8 cellular contexts compared by ENCODE assay signal in genomic region chr11:94925422-94926270, GRCh38. TPM values are rescaled to one million over a fixed set of nuclear protein-coding genes. Genes with fewer than 3 reads are reported as not detected.
A peak's percentile ranks its signal among the peaks of the same experiment; 100 is the strongest.
DNase-seq lines count a peak whose midpoint lies in the region; ATAC-seq, FAIRE-seq and TF ChIP-seq lines count a peak whose summit lies in the region.

No MANE protein-coding gene starts in this region.

- in situ Hi-C loops in GM23248 (cut with MboI) = no loop called here

- H2AFZ ChIP-seq in GM23248 = no peak overlapping the region

- peaks cover 14% of the 10 kb centered on the region for H3K9me3 Mint-ChIP-seq in activated T-helper 2 cell treated with anti-CD3 and anti-CD28 coated beads, Interferon-gamma antibody, Interleukin-2, Interleukin-4, amounts not matched to agents 10 μg/mL and 5 μg/mL and 100 μg/mL, durations not matched to agents 14 hours and 24 hours and 36 hours
- H3K9me3 Mint-ChIP-seq in nephron progenitor cell = no peaks in the 10 kb centered on the region

- no peak overlapping the region for H3K4me2 ChIP-seq in GM23248 (ENCODE audit: unreplicated experiment)

- TF ChIP-seq CTCF in nephron progenitor cell (IDR thresholded peaks at IDR 0.05) = no peak

- H3K9me2 ChIP-seq in GM23248 (ENCODE audit: insufficient read depth) = no peaks in the 10 kb centered on the region

- H3K27ac Mint-ChIP-seq in activated T-helper 2 cell treated with anti-CD3 and anti-CD28 coated beads, Interferon-gamma antibody, Interleukin-2, Interleukin-4, amounts not matched to agents 10 μg/mL and 5 μg/mL and 100 μg/mL, durations not matched to agents 14 hours and 24 hours and 36 hours = peak overlapping the region; percentile 31
- H3K27ac Mint-ChIP-seq in nephron progenitor cell = peak overlapping the region; percentile 19

- H3K79me2 ChIP-seq in GM23248 (ENCODE audit: insufficient read depth) = no peaks in the 10 kb centered on the region

- no peak overlapping the region for H3K4me3 ChIP-seq in GM23248

- H3K36me3 ChIP-seq in GM23248 (ENCODE audit: low read depth) = no peaks in the 10 kb centered on the region

- WGBS in GM23248 (ENCODE audit: low coverage in 1 of 2, low lambda C conversion rate in 2 of 2, missing lambda C conversion rate in 2 of 2), 2 experiments = 69% methylated on average over 7 of the region's 7 CpGs

- FAIRE-seq in GM18507 (lab: Jason Lieb, UNC) = peak; percentile 73

- peaks cover 34% of the 10 kb centered on the region for H3K4me1 ChIP-seq in GM23248 (ENCODE audit: insufficient read depth)

- no peaks in the 10 kb centered on the region for H4K20me1 ChIP-seq in GM23248 (ENCODE audit: insufficient read depth)

- H3K9ac ChIP-seq in GM23248 = peak overlapping the region; percentile 66; the same call in 1 of the 2 replicates

- H3K27ac ChIP-seq in GM23248 = peak overlapping the region; percentile 88

- H3K27me3 Mint-ChIP-seq in activated T-helper 2 cell treated with anti-CD3 and anti-CD28 coated beads, Interferon-gamma antibody, Interleukin-2, Interleukin-4, amounts not matched to agents 10 μg/mL and 5 μg/mL and 100 μg/mL, durations not matched to agents 14 hours and 24 hours and 36 hours (ENCODE audit: low read depth) = peaks cover 5% of the 10 kb centered on the region
- H3K27me3 Mint-ChIP-seq in nephron progenitor cell (ENCODE audit: low read depth, poor library complexity) = peaks cover 3% of the 10 kb centered on the region

- peaks cover 14% of the 10 kb centered on the region for H3K36me3 Mint-ChIP-seq in activated T-helper 2 cell treated with anti-CD3 and anti-CD28 coated beads, Interferon-gamma antibody, Interleukin-2, Interleukin-4, amounts not matched to agents 10 μg/mL and 5 μg/mL and 100 μg/mL, durations not matched to agents 14 hours and 24 hours and 36 hours (ENCODE audit: low read depth)
- H3K36me3 Mint-ChIP-seq in nephron progenitor cell (ENCODE audit: low read depth) = no peaks in the 10 kb centered on the region

- H3K4me1 Mint-ChIP-seq in activated T-helper 2 cell treated with anti-CD3 and anti-CD28 coated beads, Interferon-gamma antibody, Interleukin-2, Interleukin-4, amounts not matched to agents 10 μg/mL and 5 μg/mL and 100 μg/mL, durations not matched to agents 14 hours and 24 hours and 36 hours (ENCODE audit: low read depth) = peaks cover 22% of the 10 kb centered on the region
- peaks cover 38% of the 10 kb centered on the region for H3K4me1 Mint-ChIP-seq in nephron progenitor cell

- H3K27me3 ChIP-seq in GM23248 (replicated peaks; ENCODE audit: insufficient read depth) = no peaks in the 10 kb centered on the region

- no peaks in the 10 kb centered on the region for H3K9me3 ChIP-seq in GM23248 (ENCODE audit: low read depth)

- ATAC-seq in HG02885 (IDR thresholded peaks at IDR 0.05; ENCODE audit: poor library complexity, unreplicated experiment) = no peak

- H3F3A ChIP-seq in GM23248 (ENCODE audit: insufficient read depth) = peaks cover 40% of the 10 kb centered on the region

- intact Hi-C loops in activated T-helper 2 cell treated with anti-CD3 and anti-CD28 coated beads, Interferon-gamma antibody, Interleukin-2, Interleukin-4, amounts not matched to agents 10 μg/mL and 5 μg/mL and 100 μg/mL, durations not matched to agents 14 hours and 24 hours and 36 hours (cut with micrococcal nuclease) = no loop called here

- DNase-seq in GM18507 (ENCODE audit: extremely low spot score, insufficient read length, low read depth) (no peak), GM23248 (peak; percentile 18), nephron progenitor cell (no peak), H4 (ENCODE audit: low spot score) (no peak), NCI-H524 treated with DMSO at 0.1 percent for 48 hours (lab: John Stamatoyannopoulos, UW) (no peak), DMS79 treated with DMSO at 0.1 percent for 48 hours (lab: John Stamatoyannopoulos, UW) (no peak)
- DNase-seq in activated T-helper 2 cell treated with anti-CD3 and anti-CD28 coated beads, Interferon-gamma antibody, Interleukin-2, Interleukin-4, amounts not matched to agents 10 μg/mL and 5 μg/mL and 100 μg/mL, durations not matched to agents 14 hours and 24 hours and 36 hours (ENCODE audit: low spot score) = no peak

- H3K4me3 Mint-ChIP-seq in activated T-helper 2 cell treated with anti-CD3 and anti-CD28 coated beads, Interferon-gamma antibody, Interleukin-2, Interleukin-4, amounts not matched to agents 10 μg/mL and 5 μg/mL and 100 μg/mL, durations not matched to agents 14 hours and 24 hours and 36 hours (ENCODE audit: low read depth) = no peak overlapping the region
- no peak overlapping the region for H3K4me3 Mint-ChIP-seq in nephron progenitor cell

RNA-seq across cellular contexts. Expression of gene CWC15, which starts 47.7 kb away (rescaled TPM):
- 26.7 and 30.4 TPM in 2 replicates for total RNA-seq in GM23248 (2014; rRNA removed; shearing (Covaris generic))
- polyA plus RNA-seq in GM23248 (2016; fragmentation: Nextera tagmentation; extraction: Ambion mirVana) = 70.3 and 76.6 TPM in 2 replicates
- 86.1 and 94.4 TPM in 2 replicates for total RNA-seq in activated T-helper 2 cell treated with anti-CD3 and anti-CD28 coated beads, Interferon-gamma antibody, Interleukin-2, Interleukin-4, amounts not matched to agents 10 μg/mL and 5 μg/mL and 100 μg/mL, durations not matched to agents 14 hours and 24 hours and 36 hours
- total RNA-seq in H4 (2014; rRNA removed; shearing (Covaris generic)) = 46.6 and 56.5 TPM in 2 replicates

RNA-seq across cellular contexts. Expression of gene KDM4D, which starts 47.9 kb away (rescaled TPM):
- 0.43 and 1.4 TPM in 2 replicates for total RNA-seq in GM23248 (2014; rRNA removed; shearing (Covaris generic))
- polyA plus RNA-seq in GM23248 (2016; fragmentation: Nextera tagmentation; extraction: Ambion mirVana) = 0.45 and 0.71 TPM in 2 replicates
- total RNA-seq in activated T-helper 2 cell treated with anti-CD3 and anti-CD28 coated beads, Interferon-gamma antibody, Interleukin-2, Interleukin-4, amounts not matched to agents 10 μg/mL and 5 μg/mL and 100 μg/mL, durations not matched to agents 14 hours and 24 hours and 36 hours = 0.48 and 0.84 TPM in 2 replicates
- total RNA-seq in H4 (2014; rRNA removed; shearing (Covaris generic)) = 0.66 and 0.81 TPM in 2 replicates
